In genomic region chr2:129877795-129878775, GRCh38 we compare ENCODE assay signal across 8 cellular contexts.
DNase-seq lines count a peak whose midpoint lies in the region; ATAC-seq and TF ChIP-seq lines count a peak whose summit lies in the region.

No MANE protein-coding gene starts in this region.

- H3K36me3 Mint-ChIP-seq in Caco-2 (ENCODE audit: insufficient read depth, unreplicated experiment): no peaks in the 10 kb centered on the region

- intact Hi-C loops in Caco-2 (cut with micrococcal nuclease; ENCODE audit: unreplicated experiment): loop anchor here (2.0 kb wide), 1 partner anchor 15 kb away; no protein-coding TSS in a partner anchor

- peak overlapping the region; percentile 94 for H3K4me3 Mint-ChIP-seq in Caco-2 (ENCODE audit: unreplicated experiment)

- H3K4me3 ChIP-seq in Caco-2 (ENCODE audit: low read depth, low read length): peak overlapping the region; percentile 90

- H3K27ac ChIP-seq in angular gyrus (ENCODE audit: low read depth, low read length): peak overlapping the region; percentile 51

- H3K9me3 Mint-ChIP-seq in Caco-2 (ENCODE audit: unreplicated experiment): no peaks in the 10 kb centered on the region

- no peak for TF ChIP-seq CTCF in Caco-2 (IDR thresholded peaks at IDR 0.05; ENCODE audit: insufficient read depth in 1 of 2, low read depth in 1 of 2, low read length in 1 of 2, severe bottlenecking in 1 of 2, unreplicated experiment in 1 of 2)

- no TSS peak for BruUV-seq in Caco-2 (replicated peaks; lab: Mats Ljungman, UMichigan)

- ATAC-seq in GM21360 (IDR thresholded peaks at IDR 0.05; ENCODE audit: unreplicated experiment): peak; percentile 47

- 0 out of 2 replicates have a peak, but pooled peaks cover 3% of the 10 kb centered on the region for H3K4me1 ChIP-seq in Caco-2

- no peak overlapping the region for H3K27ac Mint-ChIP-seq in Caco-2 (ENCODE audit: unreplicated experiment)

- peaks cover 18% of the 10 kb centered on the region for H3K27me3 Mint-ChIP-seq in Caco-2 (ENCODE audit: insufficient read depth, unreplicated experiment)

- DNase-seq in Caco-2 (no peak), NCI-H1105 (lab: John Stamatoyannopoulos, UW) (peak; percentile 63), hypothalamus (lab: John Stamatoyannopoulos, UW) (peak in 34 of 51 donors; percentile 10 to 89 (median 53)), putamen (ENCODE audit: low spot score) (peak; percentile 64), iPS-NIHi7 (ENCODE audit: extremely low spot score) (no peak)
- DNase-seq in stimulated activated CD4-positive, alpha-beta T cell treated with anti-CD3 and anti-CD28 coated beads, Interleukin-4, amount 100 ng/mL, for 24 hours: no peak

- no peaks in the 10 kb centered on the region for H3K9me3 ChIP-seq in Caco-2

- H3K36me3 ChIP-seq in Caco-2 (ENCODE audit: control insufficient read depth, insufficient read depth, low read length): no peaks in the 10 kb centered on the region

- CTCF ChIA-PET in Caco-2 (lab: Charles Lee): interaction anchor here (1.0 kb wide), 1 partner anchor 46 kb away, joined by 3 read pairs; no protein-coding TSS in a partner anchor

- peaks cover 7% of the 10 kb centered on the region for H3K4me1 Mint-ChIP-seq in Caco-2 (ENCODE audit: low read depth, unreplicated experiment)

- no peaks in the 10 kb centered on the region; the same call in 1 of the 2 replicates for H3K27me3 ChIP-seq in Caco-2 (replicated peaks; ENCODE audit: control insufficient read depth, insufficient read depth, low read length)

- POLR2A ChIA-PET in Caco-2 (lab: Charles Lee): no interaction called here

Comparison
In these comparisons a context has a peak if more than half of its experiments do, and no peak if none do; other contexts are left out.
1. DNase-seq: peak in NCI-H1105 (single experiment), hypothalamus (34 of 51) and putamen (single experiment); none in Caco-2 (0 of 2), stimulated activated CD4-positive, alpha-beta T cell treated with anti-CD3 and anti-CD28 coated beads, Interleukin-4, amount 100 ng/mL, for 24 hours (single experiment) and iPS-NIHi7 (single experiment).